Comparison of ENCODE assay signal across 11 cellular contexts in genomic region chr15:41944313-41944940, GRCh38. TPM values are rescaled to one million over a fixed set of nuclear protein-coding genes. Genes with fewer than 3 reads are reported as not detected.
A peak's percentile ranks its signal among the peaks of the same experiment; 100 is the strongest.
DNase-seq lines count a peak whose midpoint lies in the region; ATAC-seq, FAIRE-seq and TF ChIP-seq lines count a peak whose summit lies in the region.
"Had no signal": no experiment of that assay in that cellular context is flagged by ENCODE, and none has a peak within 500 bp of the region (broad histone marks: within the 10 kb centered on the region; RNA-seq: fewer than 3 reads in every experiment).

No MANE protein-coding gene starts in this region.

- H3K4me2 ChIP-seq in astrocyte (ENCODE audit: low read length), result peak overlapping the region; percentile 76

- peak overlapping the region; percentile 94 for H3K27ac Mint-ChIP-seq in astrocyte (ENCODE audit: unreplicated experiment)
- peak overlapping the region; percentile 68 for H3K27ac Mint-ChIP-seq in stimulated activated effector memory CD8-positive, alpha-beta T cell treated with anti-CD3 and anti-CD28 coated beads, Interleukin-12 subunit alpha, Interleukin-12 subunit beta, amount 100 ng/mL, for 72 hours
- H3K27ac Mint-ChIP-seq: immature natural killer cell had no signal

- peak overlapping the region; percentile 13 for H3K4me3 ChIP-seq in astrocyte (ENCODE audit: insufficient read depth, low read depth, low read length)
- H3K4me3 ChIP-seq in right cardiac atrium (ENCODE audit: low read length), result no peak overlapping the region
- H3K4me3 ChIP-seq: K562 had no signal

- H3K4me3 Mint-ChIP-seq in astrocyte (ENCODE audit: unreplicated experiment), result peak overlapping the region; percentile 56
- H3K4me3 Mint-ChIP-seq in stimulated activated effector memory CD8-positive, alpha-beta T cell treated with anti-CD3 and anti-CD28 coated beads, Interleukin-12 subunit alpha, Interleukin-12 subunit beta, amount 100 ng/mL, for 72 hours, result no peak overlapping the region
- H3K4me3 Mint-ChIP-seq: immature natural killer cell; stimulated activated naive CD8-positive, alpha-beta T cell treated with anti-CD3 and anti-CD28 coated beads, Interleukin-15, Interleukin-2, amounts not matched to agents 100 ng/mL and 50 ng/mL, for 24 hours had no signal

- no peaks in the 10 kb centered on the region for H4K20me1 ChIP-seq in astrocyte (ENCODE audit: insufficient read depth, low read length)

- H3K4me1 ChIP-seq in astrocyte (ENCODE audit: insufficient read depth, low read length) (peaks cover 60% of the 10 kb centered on the region), right cardiac atrium (ENCODE audit: control insufficient read depth, insufficient read depth, low read length) (peaks cover 24% of the 10 kb centered on the region)

- H3K36me3 ChIP-seq in astrocyte (ENCODE audit: insufficient read depth, low read length), result peaks cover 6% of the 10 kb centered on the region

- TF ChIP-seq POLR2A in H54 (IDR thresholded peaks at IDR 0.05; ENCODE audit: low read depth, low read length), result no peak

- peaks cover 9% of the 10 kb centered on the region for H3K36me3 Mint-ChIP-seq in astrocyte (ENCODE audit: low read depth, unreplicated experiment)
- peaks cover 62% of the 10 kb centered on the region for H3K36me3 Mint-ChIP-seq in stimulated activated effector memory CD8-positive, alpha-beta T cell treated with anti-CD3 and anti-CD28 coated beads, Interleukin-12 subunit alpha, Interleukin-12 subunit beta, amount 100 ng/mL, for 72 hours

- FAIRE-seq in H54 (lab: Jason Lieb, UNC) (peak; percentile 78), astrocyte (lab: Jason Lieb, UNC) (peak; percentile 98)
- FAIRE-seq: K562 had no signal

- peak; percentile 63 to 77 for ATAC-seq in right cardiac atrium
- ATAC-seq in stimulated activated effector memory CD8-positive, alpha-beta T cell treated with anti-CD3 and anti-CD28 coated beads, Interleukin-12 subunit alpha, Interleukin-12 subunit beta, amount 100 ng/mL, for 72 hours, result no peak
- no peak for ATAC-seq in GM18498 (IDR thresholded peaks at IDR 0.05; ENCODE audit: unreplicated experiment)
- ATAC-seq: K562 had no signal

- TF ChIP-seq CTCF in astrocyte (IDR thresholded peaks at IDR 0.05; ENCODE audit: insufficient read depth, low read depth, low read length), result no peak

- H3K9ac ChIP-seq in astrocyte (ENCODE audit: low read length), result peak overlapping the region; percentile 68

- no peak overlapping the region for H2AFZ ChIP-seq in astrocyte (ENCODE audit: low read depth, low read length)

- peak overlapping the region; percentile 91 for H3K27ac ChIP-seq in astrocyte (ENCODE audit: low read depth, low read length)
- peak overlapping the region; percentile 74 for H3K27ac ChIP-seq in right cardiac atrium (ENCODE audit: low read length)

- H3K27me3 Mint-ChIP-seq in astrocyte (ENCODE audit: low read depth, unreplicated experiment), result no peaks in the 10 kb centered on the region
- H3K27me3 Mint-ChIP-seq: stimulated activated naive CD8-positive, alpha-beta T cell treated with anti-CD3 and anti-CD28 coated beads, Interleukin-15, Interleukin-2, amounts not matched to agents 100 ng/mL and 50 ng/mL, for 24 hours had no signal

- H3K27me3 ChIP-seq in astrocyte (ENCODE audit: insufficient read depth, low read length) (no peaks in the 10 kb centered on the region), right cardiac atrium (ENCODE audit: control insufficient read depth, insufficient read depth) (no peaks in the 10 kb centered on the region)

- H3K9me3 ChIP-seq in astrocyte (ENCODE audit: insufficient read depth, low read depth, low read length) (no peaks in the 10 kb centered on the region), right cardiac atrium (ENCODE audit: control insufficient read depth, low read length) (no peaks in the 10 kb centered on the region)

- peaks cover 50% of the 10 kb centered on the region for H3K79me2 ChIP-seq in astrocyte (ENCODE audit: insufficient read depth, low read length)

- peaks cover 78% of the 10 kb centered on the region for H3K4me1 Mint-ChIP-seq in astrocyte (ENCODE audit: low read depth, unreplicated experiment)
- peaks cover 33% of the 10 kb centered on the region for H3K4me1 Mint-ChIP-seq in stimulated activated effector memory CD8-positive, alpha-beta T cell treated with anti-CD3 and anti-CD28 coated beads, Interleukin-12 subunit alpha, Interleukin-12 subunit beta, amount 100 ng/mL, for 72 hours

- H3K9me3 Mint-ChIP-seq in astrocyte (ENCODE audit: unreplicated experiment), result no peaks in the 10 kb centered on the region
- no peaks in the 10 kb centered on the region for H3K9me3 Mint-ChIP-seq in stimulated activated effector memory CD8-positive, alpha-beta T cell treated with anti-CD3 and anti-CD28 coated beads, Interleukin-12 subunit alpha, Interleukin-12 subunit beta, amount 100 ng/mL, for 72 hours
- H3K9me3 Mint-ChIP-seq: immature natural killer cell; stimulated activated naive CD8-positive, alpha-beta T cell treated with anti-CD3 and anti-CD28 coated beads, Interleukin-15, Interleukin-2, amounts not matched to agents 100 ng/mL and 50 ng/mL, for 24 hours had no signal

- DNase-seq in H54 (ENCODE audit: insufficient read length, low spot score) (peak; percentile 73), astrocyte (ENCODE audit: low read depth) (peak; percentile 92), right cardiac atrium (peak in 2 of 3 donors; percentile 53 to 80), NCI-H2171 treated with DMSO at 0.1 percent for 48 hours (lab: John Stamatoyannopoulos, UW) (no peak), NCI-H1436 treated with DMSO at 0.1 percent for 48 hours (lab: John Stamatoyannopoulos, UW) (no peak), NCI-H1417 (lab: John Stamatoyannopoulos, UW) (no peak)
- DNase-seq in stimulated activated effector memory CD8-positive, alpha-beta T cell treated with anti-CD3 and anti-CD28 coated beads, Interleukin-12 subunit alpha, Interleukin-12 subunit beta, amount 100 ng/mL, for 72 hours (ENCODE audit: low spot score in 2 of 2), result no peak
- DNase-seq: immature natural killer cell had no signal

- intact Hi-C loops in right cardiac atrium (cut with DNase I), result no loop called here

- WGBS in right cardiac atrium, result 31% methylated on average over 8 of the region's 8 CpGs

RNA-seq across cellular contexts. Expression of gene EHD4, which starts 27.9 kb away (rescaled TPM):
- total RNA-seq in astrocyte (46.4 and 51.4 TPM in 2 replicates), right cardiac atrium (10 to 100 TPM; 31.7 to 37.4 (median 35.3) TPM)
- polyA plus RNA-seq in right cardiac atrium, result 26.3 TPM

RNA-seq across cellular contexts. Expression of gene SPTBN5, which starts 50.6 kb away (rescaled TPM):
- 5.3 and 6.7 TPM in 2 replicates for total RNA-seq in astrocyte
- 1 to 10 TPM; 1.7 to 4.3 (median 3.8) TPM for total RNA-seq in right cardiac atrium
- polyA plus RNA-seq in right cardiac atrium, result 2.3 TPM
- polyA plus RNA-seq: K562 had no signal

Comparison
In these comparisons a context has a peak if more than half of its experiments do, and no peak if none do; other contexts are left out.
1. DNase-seq: peak in H54 (single experiment), astrocyte (single experiment) and right cardiac atrium (2 of 3); none in stimulated activated effector memory CD8-positive, alpha-beta T cell treated with anti-CD3 and anti-CD28 coated beads, Interleukin-12 subunit alpha, Interleukin-12 subunit beta, amount 100 ng/mL, for 72 hours (0 of 2), NCI-H2171 treated with DMSO at 0.1 percent for 48 hours (single experiment), NCI-H1436 treated with DMSO at 0.1 percent for 48 hours (single experiment) and NCI-H1417 (0 of 3).
2. ATAC-seq: peak in right cardiac atrium (2 of 2); none in stimulated activated effector memory CD8-positive, alpha-beta T cell treated with anti-CD3 and anti-CD28 coated beads, Interleukin-12 subunit alpha, Interleukin-12 subunit beta, amount 100 ng/mL, for 72 hours (single experiment) and GM18498 (single experiment).